7 cellular contexts compared by ENCODE assay signal in genomic region chr19:37334179-37335071, GRCh38. TPM values are rescaled to one million over a fixed set of nuclear protein-coding genes. Genes with fewer than 3 reads are reported as not detected.
DNase-seq lines count a peak whose midpoint lies in the region; ATAC-seq and TF ChIP-seq lines count a peak whose summit lies in the region.

No MANE protein-coding gene starts in this region.

- BruUV-seq in Panc1 (replicated peaks; lab: Mats Ljungman, UMichigan) = TSS peak; percentile 42

- POLR2A ChIA-PET in Panc1 (lab: Charles Lee) = interaction anchor here (1.3 kb wide), 1 partner anchor 17 kb away, joined by 14 read pairs; no protein-coding TSS in a partner anchor

- no peaks in the 10 kb centered on the region for H3F3A ChIP-seq in neural cell (ENCODE audit: insufficient read depth, low read length, poor library complexity, severe bottlenecking)

- intact Hi-C loops in Panc1 (cut with micrococcal nuclease; ENCODE audit: unreplicated experiment) = no loop called here

- H3K9ac ChIP-seq in neural cell (ENCODE audit: low read length) = peak overlapping the region; percentile 91

- H3K27ac ChIP-seq in Panc1 (ENCODE audit: low read length) = peak overlapping the region; percentile 96
- peak overlapping the region; percentile 88 for H3K27ac ChIP-seq in neural cell (ENCODE audit: low read length)

- H3K79me2 ChIP-seq in neural cell (replicated peaks; ENCODE audit: insufficient read depth, low read length) = peaks cover 19% of the 10 kb centered on the region

- DNase-seq in Panc1 (ENCODE audit: low read depth, low spot score) (peak; percentile 64), foreskin fibroblast (peak; percentile 81 to 93)
- DNase-seq in activated gamma-delta T cell treated with anti-CD3 and anti-CD28 coated beads, Interleukin-2, amount 50 U/mL, for 16 hours (ENCODE audit: low read depth) = peak; percentile 70
- DNase-seq in stimulated activated naive CD8-positive, alpha-beta T cell treated with anti-CD3 and anti-CD28 coated beads, Interleukin-15, Interleukin-2, amounts not matched to agents 100 U/mL and 50 U/mL, for 24 hours = peak; percentile 81

- no peak for TF ChIP-seq CTCF in Panc1 (IDR thresholded peaks at IDR 0.05)
- no peak for TF ChIP-seq CTCF in foreskin fibroblast (IDR thresholded peaks at IDR 0.05; ENCODE audit: low read depth, low read length)
- no peak for TF ChIP-seq CTCF in neural cell (IDR thresholded peaks at IDR 0.05; ENCODE audit: poor library complexity, severe bottlenecking)

- peak; percentile 35 for TF ChIP-seq EP300 in neural cell (conservative IDR thresholded peaks at IDR 0.05; ENCODE audit: poor library complexity, severe bottlenecking)

- ATAC-seq in GM18511 (IDR thresholded peaks at IDR 0.05; ENCODE audit: unreplicated experiment) (peak; percentile 81), HG03460 (IDR thresholded peaks at IDR 0.05; ENCODE audit: unreplicated experiment) (peak; percentile 97), Panc1 (peak; percentile 99)
- ATAC-seq in stimulated activated naive CD8-positive, alpha-beta T cell treated with anti-CD3 and anti-CD28 coated beads, Interleukin-15, Interleukin-2, amounts not matched to agents 100 U/mL and 50 U/mL, for 24 hours = peak; percentile 98

- no peaks in the 10 kb centered on the region for H3K9me3 ChIP-seq in Panc1 (ENCODE audit: control insufficient read depth, insufficient read depth, low read depth, low read length)
- H3K9me3 ChIP-seq in neural cell (ENCODE audit: low read length) = no peaks in the 10 kb centered on the region

- peak overlapping the region; percentile 79 for H2AFZ ChIP-seq in neural cell (ENCODE audit: low read depth, low read length)

- no peaks in the 10 kb centered on the region for H3K27me3 ChIP-seq in Panc1 (ENCODE audit: control insufficient read depth, insufficient read depth, low read length)
- no peaks in the 10 kb centered on the region for H3K27me3 ChIP-seq in neural cell (ENCODE audit: insufficient read depth, low read depth, low read length)

- TF ChIP-seq RAD21 in neural cell (conservative IDR thresholded peaks at IDR 0.05) = peak; percentile 32

- H3K4me3 ChIP-seq in Panc1 (ENCODE audit: low read depth in 2 of 2, low read length in 2 of 2) (peak overlapping the region; percentile 89 to 97), foreskin fibroblast (ENCODE audit: low read depth in 1 of 2, low read length in 2 of 2) (peak overlapping the region; percentile 75 to 98), neural cell (ENCODE audit: low read length) (peak overlapping the region; percentile 90)

- H3K4me2 ChIP-seq in neural cell (ENCODE audit: low read length) = peak overlapping the region; percentile 83

- H3K36me3 ChIP-seq in Panc1 (ENCODE audit: control insufficient read depth, insufficient read depth, low read length) (peaks cover 2% of the 10 kb centered on the region; the same call in 1 of the 2 replicates), neural cell (ENCODE audit: insufficient read depth, low read length) (peaks cover under 1% of the 10 kb centered on the region)

- CTCF ChIA-PET in Panc1 (lab: Charles Lee) = interaction anchor here (0.6 kb wide), 1 partner anchor 627 kb away, joined by 4 read pairs; no protein-coding TSS in a partner anchor

- in situ Hi-C loops in Panc1 (cut with HindIII; ENCODE audit: low pct_unique_long_range_greater_than_20kb, low sequenced_read_pairs) = no loop called here

- H3K9me2 ChIP-seq in neural cell (ENCODE audit: insufficient read depth, low read length) = no peaks in the 10 kb centered on the region

- H4K20me1 ChIP-seq in neural cell (ENCODE audit: insufficient read depth) = no peaks in the 10 kb centered on the region

- peaks cover 27% of the 10 kb centered on the region for H3K4me1 ChIP-seq in Panc1 (ENCODE audit: control insufficient read depth, insufficient read depth, low read length)

TF ChIP-seq in neural cell, 6 proteins besides CTCF, POLR2A, EP300 and RAD21:
- TF ChIP-seq POLR2AphosphoS5 (IDR thresholded peaks at IDR 0.05) = peak; percentile 98
- peak; percentile 75 for TF ChIP-seq MXI1 (conservative IDR thresholded peaks at IDR 0.05; ENCODE audit: poor library complexity, severe bottlenecking)
- no peak for TF ChIP-seq EZH2 (IDR thresholded peaks at IDR 0.05; ENCODE audit: borderline replicate concordance, insufficient read depth, low read length, poor library complexity, severe bottlenecking)
- peak; percentile 85 for TF ChIP-seq REST (IDR thresholded peaks at IDR 0.05; ENCODE audit: borderline replicate concordance)
- TF ChIP-seq SMC3 (conservative IDR thresholded peaks at IDR 0.05; ENCODE audit: poor library complexity) = peak; percentile 27
- peak; percentile 53 for TF ChIP-seq TAF1 (IDR thresholded peaks at IDR 0.05; ENCODE audit: low read depth)

RNA-seq across cellular contexts. Expression of gene ZNF527, which starts 36.5 kb away (rescaled TPM):
- total RNA-seq in Panc1 (2021; ENCODE audit: unreplicated experiment) = 8.9 TPM
- polyA plus RNA-seq in Panc1 (2012; ENCODE audit: insufficient read length) = 3.5 TPM
- polyA plus RNA-seq in neural cell = 13.6 and 18.6 TPM in 2 replicates
- polyA minus RNA-seq in neural cell = 31.9 and 36.5 TPM in 2 replicates

Comparison
In these comparisons a context has a peak if more than half of its experiments do, and no peak if none do; other contexts are left out.
1. Peak in every context shown above with its lines: DNase-seq, ATAC-seq, H3K4me3 ChIP-seq and H3K27ac ChIP-seq.